In the genomic region with DNA sequence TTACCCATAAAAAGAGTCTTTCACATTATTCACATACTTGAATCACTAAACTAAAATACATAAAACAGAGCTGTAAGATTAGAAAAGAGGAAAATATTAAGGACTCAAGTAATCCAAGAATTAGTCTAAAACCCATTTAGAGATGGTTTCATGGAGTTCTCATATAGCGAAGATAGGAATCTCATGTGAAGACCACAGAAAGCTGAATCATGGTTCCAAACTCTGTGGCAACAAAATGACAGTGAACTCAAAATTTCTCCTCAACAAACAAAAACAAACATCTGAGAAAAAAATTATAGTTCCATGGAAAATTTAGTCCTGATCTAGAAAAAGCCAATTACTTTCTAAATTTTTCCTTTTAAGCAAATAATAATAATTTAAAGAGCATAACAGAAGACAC, we compare ENCODE assay signal across 1 cellular context.
TF ChIP-seq lines count a peak whose summit lies in the region.

No MANE protein-coding gene starts in this region.

TF ChIP-seq in K562, 482 proteins besides CTCF, POLR2A, EP300 and RAD21:
- peak; percentile 36; the same call in 1 of the 2 replicates for TF ChIP-seq NFE2 (IDR thresholded peaks at IDR 0.05; ENCODE audit: low read depth)
- TF ChIP-seq EP400 (IDR thresholded peaks at IDR 0.05) = no peak
- TF ChIP-seq TRIM28 (IDR thresholded peaks at IDR 0.05) = no peak
- no peak for TF ChIP-seq ZNF75A (CRISPR knock-in tag; IDR thresholded peaks at IDR 0.05)
- 0 out of 2 replicates have a peak, but pooled peaks have one; percentile 15 for TF ChIP-seq MAFG (tag; conservative IDR thresholded peaks at IDR 0.05)
- TF ChIP-seq, protein P1, sequence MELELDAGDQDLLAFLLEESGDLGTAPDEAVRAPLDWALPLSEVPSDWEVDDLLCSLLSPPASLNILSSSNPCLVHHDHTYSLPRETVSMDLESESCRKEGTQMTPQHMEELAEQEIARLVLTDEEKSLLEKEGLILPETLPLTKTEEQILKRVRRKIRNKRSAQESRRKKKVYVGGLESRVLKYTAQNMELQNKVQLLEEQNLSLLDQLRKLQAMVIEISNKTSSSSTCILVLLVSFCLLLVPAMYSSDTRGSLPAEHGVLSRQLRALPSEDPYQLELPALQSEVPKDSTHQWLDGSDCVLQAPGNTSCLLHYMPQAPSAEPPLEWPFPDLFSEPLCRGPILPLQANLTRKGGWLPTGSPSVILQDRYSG (tag; conservative IDR thresholded peaks at IDR 0.05; ENCODE audit: low read depth) = no peak
- no peak for TF ChIP-seq ARID1B (IDR thresholded peaks at IDR 0.05)
- TF ChIP-seq, protein P2, sequence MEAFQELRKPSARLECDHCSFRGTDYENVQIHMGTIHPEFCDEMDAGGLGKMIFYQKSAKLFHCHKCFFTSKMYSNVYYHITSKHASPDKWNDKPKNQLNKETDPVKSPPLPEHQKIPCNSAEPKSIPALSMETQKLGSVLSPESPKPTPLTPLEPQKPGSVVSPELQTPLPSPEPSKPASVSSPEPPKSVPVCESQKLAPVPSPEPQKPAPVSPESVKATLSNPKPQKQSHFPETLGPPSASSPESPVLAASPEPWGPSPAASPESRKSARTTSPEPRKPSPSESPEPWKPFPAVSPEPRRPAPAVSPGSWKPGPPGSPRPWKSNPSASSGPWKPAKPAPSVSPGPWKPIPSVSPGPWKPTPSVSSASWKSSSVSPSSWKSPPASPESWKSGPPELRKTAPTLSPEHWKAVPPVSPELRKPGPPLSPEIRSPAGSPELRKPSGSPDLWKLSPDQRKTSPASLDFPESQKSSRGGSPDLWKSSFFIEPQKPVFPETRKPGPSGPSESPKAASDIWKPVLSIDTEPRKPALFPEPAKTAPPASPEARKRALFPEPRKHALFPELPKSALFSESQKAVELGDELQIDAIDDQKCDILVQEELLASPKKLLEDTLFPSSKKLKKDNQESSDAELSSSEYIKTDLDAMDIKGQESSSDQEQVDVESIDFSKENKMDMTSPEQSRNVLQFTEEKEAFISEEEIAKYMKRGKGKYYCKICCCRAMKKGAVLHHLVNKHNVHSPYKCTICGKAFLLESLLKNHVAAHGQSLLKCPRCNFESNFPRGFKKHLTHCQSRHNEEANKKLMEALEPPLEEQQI (IDR thresholded peaks at IDR 0.05) = no peak
- no peak for TF ChIP-seq RBM25 (IDR thresholded peaks at IDR 0.05; ENCODE audit: low read depth, low read length, severe bottlenecking)
- no peak for TF ChIP-seq RCOR1 (IDR thresholded peaks at IDR 0.05; ENCODE audit: borderline replicate concordance in 1 of 2, low read depth in 2 of 2, low read length in 2 of 2)
TF ChIP-seq in K562: peak in this region for 2.
